In genomic region chr1:109620890-109621289, GRCh38 we compare ENCODE assay signal across 8 cellular contexts.
A peak's percentile ranks its signal among the peaks of the same experiment; 100 is the strongest.
DNase-seq lines count a peak whose midpoint lies in the region; ATAC-seq and TF ChIP-seq lines count a peak whose summit lies in the region.

No MANE protein-coding gene starts in this region.

- H3K27ac ChIP-seq in VCaP (peak overlapping the region; percentile 95), skin epidermis (peak overlapping the region; percentile 15 to 96 (median 87))

- DNase-seq in ACHN (peak; percentile 90), NCI-H2171 treated with DMSO at 0.1 percent for 48 hours (lab: John Stamatoyannopoulos, UW) (peak; percentile 93), T47D (ENCODE audit: low read depth in 1 of 2, low spot score in 1 of 2) (peak; percentile 67 to 82), iPS-NIHi11 (ENCODE audit: low spot score) (peak; percentile 96)

- ATAC-seq in GM18873 (IDR thresholded peaks at IDR 0.05; ENCODE audit: low FRiP score, unreplicated experiment) (peak; percentile 64), HG03135 (IDR thresholded peaks at IDR 0.05; ENCODE audit: unreplicated experiment) (peak; percentile 68)

- H3K4me3 ChIP-seq in skin epidermis, result peak overlapping the region; percentile 49 to 82 (median 59)

- no peak for TF ChIP-seq CTCF in VCaP (conservative IDR thresholded peaks at IDR 0.05)

- in situ Hi-C loops in ACHN (cut with HindIII; ENCODE audit: low pct_ligation_motif_present, low pct_unique_long_range_greater_than_20kb, low sequenced_read_pairs) (no loop called here), T47D (cut with HindIII; ENCODE audit: low pct_unique_long_range_greater_than_20kb, low sequenced_read_pairs) (no loop called here)

Comparison
In these comparisons a context has a peak if more than half of its experiments do, and no peak if none do; other contexts are left out.
1. Peak in every context shown above with its lines: DNase-seq, ATAC-seq, H3K4me3 ChIP-seq and H3K27ac ChIP-seq.